In genomic region chr22:19874307-19875060, GRCh38 we compare ENCODE assay signal across 10 cellular contexts. TPM values are rescaled to one million over a fixed set of nuclear protein-coding genes. Genes with fewer than 3 reads are reported as not detected.
DNase-seq lines count a peak whose midpoint lies in the region; ATAC-seq lines count a peak whose summit lies in the region.
"Had no signal": no experiment of that assay in that cellular context is flagged by ENCODE, and none has a peak within 500 bp of the region (broad histone marks: within the 10 kb centered on the region; RNA-seq: fewer than 3 reads in every experiment).

No MANE protein-coding gene starts in this region.

- DNase-seq in stimulated activated naive CD8-positive, alpha-beta T cell treated with anti-CD3 and anti-CD28 coated beads, Interleukin-15, amount 100 ng/mL, for 72 hours = peak in 1 of 2 donors; percentile 41
- DNase-seq in stimulated activated naive CD8-positive, alpha-beta T cell treated with anti-CD3 and anti-CD28 coated beads, Interleukin-15, Interleukin-2, amounts not matched to agents 100 U/mL and 50 U/mL, for 24 hours = no peak
- DNase-seq in activated effector memory CD4-positive, alpha-beta T cell treated with anti-CD3 and anti-CD28 coated beads, Interleukin-2, amount 50 U/mL, for 16 hours = peak; percentile 79
- DNase-seq in left kidney (ENCODE audit: low read depth, low spot score) = peak; percentile 69
- peak; percentile 49 to 72 for DNase-seq in aorta

- peak overlapping the region in 1 of 2 donors; percentile 54 for H3K4me3 Mint-ChIP-seq in stimulated activated naive CD8-positive, alpha-beta T cell treated with anti-CD3 and anti-CD28 coated beads, Interleukin-15, amount 100 ng/mL, for 72 hours
- H3K4me3 Mint-ChIP-seq: T-helper 1 cell treated with Interleukin-12 subunit alpha and Interleukin-12 subunit beta and Interleukin-4 antibody, amounts not matched to agents 30 μg/mL and 1 μg/mL, for 36 hours had no signal

- 31 to 44% methylated on average over 27 of the region's 27 CpGs for WGBS in aorta, 2 donors

- no peak overlapping the region for H3K4me3 ChIP-seq in aorta (ENCODE audit: low read length in 2 of 2)
- H3K4me3 ChIP-seq: right lobe of liver had no signal

- peak overlapping the region; percentile 19 to 57 for H3K27ac Mint-ChIP-seq in stimulated activated naive CD8-positive, alpha-beta T cell treated with anti-CD3 and anti-CD28 coated beads, Interleukin-15, amount 100 ng/mL, for 72 hours
- H3K27ac Mint-ChIP-seq: T-helper 1 cell treated with Interleukin-12 subunit alpha and Interleukin-12 subunit beta and Interleukin-4 antibody, amounts not matched to agents 30 μg/mL and 1 μg/mL, for 36 hours had no signal

- H3K27me3 Mint-ChIP-seq in stimulated activated naive CD8-positive, alpha-beta T cell treated with anti-CD3 and anti-CD28 coated beads, Interleukin-15, amount 100 ng/mL, for 72 hours = no peaks in the 10 kb centered on the region

- intact Hi-C loops in aorta (cut with DNase I) = no loop called here

- H3K9me3 ChIP-seq in aorta (ENCODE audit: control insufficient read depth, low read length) = no peaks in the 10 kb centered on the region
- H3K9me3 ChIP-seq: right lobe of liver had no signal

- H3K36me3 ChIP-seq in aorta (ENCODE audit: control insufficient read depth in 1 of 2, insufficient read depth in 2 of 2, low read length in 1 of 2) = no peaks in the 10 kb centered on the region
- H3K36me3 ChIP-seq: right lobe of liver had no signal

- H3K4me1 ChIP-seq in aorta (ENCODE audit: control insufficient read depth in 1 of 2, insufficient read depth in 2 of 2, low read length in 2 of 2) = no peaks in the 10 kb centered on the region
- H3K4me1 ChIP-seq: right lobe of liver had no signal

- ATAC-seq in stimulated activated naive CD8-positive, alpha-beta T cell treated with anti-CD3 and anti-CD28 coated beads, Interleukin-15, amount 100 ng/mL, for 72 hours = peak; percentile 51
- no peak for ATAC-seq in stimulated activated naive CD8-positive, alpha-beta T cell treated with anti-CD3 and anti-CD28 coated beads, Interleukin-15, Interleukin-2, amounts not matched to agents 100 U/mL and 50 U/mL, for 24 hours
- ATAC-seq in aorta (ENCODE audit: low FRiP score) (no peak), GM19351 (IDR thresholded peaks at IDR 0.05; ENCODE audit: unreplicated experiment) (no peak), GM21825 (IDR thresholded peaks at IDR 0.05; ENCODE audit: unreplicated experiment) (no peak), GM21723 (IDR thresholded peaks at IDR 0.05; ENCODE audit: unreplicated experiment) (no peak)

- H3K27me3 ChIP-seq in aorta (ENCODE audit: control insufficient read depth in 1 of 2, insufficient read depth in 2 of 2, low read length in 1 of 2) = no peaks in the 10 kb centered on the region
- H3K27me3 ChIP-seq: right lobe of liver had no signal

- peak overlapping the region in 1 of 2 donors; percentile 21 for H3K27ac ChIP-seq in aorta (ENCODE audit: low read depth in 1 of 2, low read length in 2 of 2)
- H3K27ac ChIP-seq: right lobe of liver had no signal

- H3K9me3 Mint-ChIP-seq in stimulated activated naive CD8-positive, alpha-beta T cell treated with anti-CD3 and anti-CD28 coated beads, Interleukin-15, amount 100 ng/mL, for 72 hours = no peaks in the 10 kb centered on the region
- H3K9me3 Mint-ChIP-seq: T-helper 1 cell treated with Interleukin-12 subunit alpha and Interleukin-12 subunit beta and Interleukin-4 antibody, amounts not matched to agents 30 μg/mL and 1 μg/mL, for 36 hours had no signal

- H3K4me1 Mint-ChIP-seq in stimulated activated naive CD8-positive, alpha-beta T cell treated with anti-CD3 and anti-CD28 coated beads, Interleukin-15, amount 100 ng/mL, for 72 hours = peaks cover 17% of the 10 kb centered on the region

RNA-seq across cellular contexts. Expression of gene GNB1L, which starts 19.8 kb away (rescaled TPM):
- 1 to 10 TPM; 4.7 to 5.0 TPM for total RNA-seq in aorta
- polyA plus RNA-seq in aorta = 10 to 100 TPM in 1 of 2 donors, 1 to 10 TPM in 1; 4.3 to 12.6 TPM

RNA-seq across cellular contexts. Expression of gene RTL10, which starts 19.8 kb away (rescaled TPM):
- 10 to 100 TPM in 1 of 2 donors, 1 to 10 TPM in 1; 7.7 to 16.6 TPM for total RNA-seq in aorta
- 1 to 10 TPM; 5.5 to 8.0 TPM for polyA plus RNA-seq in aorta
